ENCODE assay signal across 1 cellular context in genomic region chr3:129026728-129027543, GRCh38.
TF ChIP-seq lines count a peak whose summit lies in the region.

No MANE protein-coding gene starts in this region.

TF ChIP-seq in neural cell, 6 proteins besides CTCF, POLR2A, EP300 and RAD21:
- no peak for TF ChIP-seq REST (IDR thresholded peaks at IDR 0.05; ENCODE audit: borderline replicate concordance)
- TF ChIP-seq TAF1 (IDR thresholded peaks at IDR 0.05; ENCODE audit: low read depth): no peak
- TF ChIP-seq EZH2 (IDR thresholded peaks at IDR 0.05; ENCODE audit: borderline replicate concordance, insufficient read depth, low read length, poor library complexity, severe bottlenecking): no peak
- no peak for TF ChIP-seq POLR2AphosphoS5 (IDR thresholded peaks at IDR 0.05)
- no peak for TF ChIP-seq MXI1 (conservative IDR thresholded peaks at IDR 0.05; ENCODE audit: poor library complexity, severe bottlenecking)
- TF ChIP-seq SMC3 (conservative IDR thresholded peaks at IDR 0.05; ENCODE audit: poor library complexity): no peak
